1 cellular context compared by ENCODE assay signal in the genomic region with DNA sequence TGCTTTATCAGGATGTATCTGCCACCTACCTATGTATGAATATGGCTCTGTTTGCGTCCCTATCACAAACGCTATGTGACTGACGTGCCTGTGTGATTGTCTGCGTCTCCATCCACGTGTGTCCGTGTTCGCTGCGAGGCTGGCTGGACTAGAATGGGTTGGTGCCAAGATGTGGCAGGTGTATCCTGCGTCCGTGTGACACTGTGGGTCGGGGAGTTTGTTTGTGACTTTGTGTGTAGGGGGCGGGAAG.
TF ChIP-seq lines count a peak whose summit lies in the region.

No MANE protein-coding gene starts in this region.

TF ChIP-seq in GM23338, 12 proteins besides CTCF, POLR2A, EP300 and RAD21 (continued from another document):
- TF ChIP-seq, protein P1, sequence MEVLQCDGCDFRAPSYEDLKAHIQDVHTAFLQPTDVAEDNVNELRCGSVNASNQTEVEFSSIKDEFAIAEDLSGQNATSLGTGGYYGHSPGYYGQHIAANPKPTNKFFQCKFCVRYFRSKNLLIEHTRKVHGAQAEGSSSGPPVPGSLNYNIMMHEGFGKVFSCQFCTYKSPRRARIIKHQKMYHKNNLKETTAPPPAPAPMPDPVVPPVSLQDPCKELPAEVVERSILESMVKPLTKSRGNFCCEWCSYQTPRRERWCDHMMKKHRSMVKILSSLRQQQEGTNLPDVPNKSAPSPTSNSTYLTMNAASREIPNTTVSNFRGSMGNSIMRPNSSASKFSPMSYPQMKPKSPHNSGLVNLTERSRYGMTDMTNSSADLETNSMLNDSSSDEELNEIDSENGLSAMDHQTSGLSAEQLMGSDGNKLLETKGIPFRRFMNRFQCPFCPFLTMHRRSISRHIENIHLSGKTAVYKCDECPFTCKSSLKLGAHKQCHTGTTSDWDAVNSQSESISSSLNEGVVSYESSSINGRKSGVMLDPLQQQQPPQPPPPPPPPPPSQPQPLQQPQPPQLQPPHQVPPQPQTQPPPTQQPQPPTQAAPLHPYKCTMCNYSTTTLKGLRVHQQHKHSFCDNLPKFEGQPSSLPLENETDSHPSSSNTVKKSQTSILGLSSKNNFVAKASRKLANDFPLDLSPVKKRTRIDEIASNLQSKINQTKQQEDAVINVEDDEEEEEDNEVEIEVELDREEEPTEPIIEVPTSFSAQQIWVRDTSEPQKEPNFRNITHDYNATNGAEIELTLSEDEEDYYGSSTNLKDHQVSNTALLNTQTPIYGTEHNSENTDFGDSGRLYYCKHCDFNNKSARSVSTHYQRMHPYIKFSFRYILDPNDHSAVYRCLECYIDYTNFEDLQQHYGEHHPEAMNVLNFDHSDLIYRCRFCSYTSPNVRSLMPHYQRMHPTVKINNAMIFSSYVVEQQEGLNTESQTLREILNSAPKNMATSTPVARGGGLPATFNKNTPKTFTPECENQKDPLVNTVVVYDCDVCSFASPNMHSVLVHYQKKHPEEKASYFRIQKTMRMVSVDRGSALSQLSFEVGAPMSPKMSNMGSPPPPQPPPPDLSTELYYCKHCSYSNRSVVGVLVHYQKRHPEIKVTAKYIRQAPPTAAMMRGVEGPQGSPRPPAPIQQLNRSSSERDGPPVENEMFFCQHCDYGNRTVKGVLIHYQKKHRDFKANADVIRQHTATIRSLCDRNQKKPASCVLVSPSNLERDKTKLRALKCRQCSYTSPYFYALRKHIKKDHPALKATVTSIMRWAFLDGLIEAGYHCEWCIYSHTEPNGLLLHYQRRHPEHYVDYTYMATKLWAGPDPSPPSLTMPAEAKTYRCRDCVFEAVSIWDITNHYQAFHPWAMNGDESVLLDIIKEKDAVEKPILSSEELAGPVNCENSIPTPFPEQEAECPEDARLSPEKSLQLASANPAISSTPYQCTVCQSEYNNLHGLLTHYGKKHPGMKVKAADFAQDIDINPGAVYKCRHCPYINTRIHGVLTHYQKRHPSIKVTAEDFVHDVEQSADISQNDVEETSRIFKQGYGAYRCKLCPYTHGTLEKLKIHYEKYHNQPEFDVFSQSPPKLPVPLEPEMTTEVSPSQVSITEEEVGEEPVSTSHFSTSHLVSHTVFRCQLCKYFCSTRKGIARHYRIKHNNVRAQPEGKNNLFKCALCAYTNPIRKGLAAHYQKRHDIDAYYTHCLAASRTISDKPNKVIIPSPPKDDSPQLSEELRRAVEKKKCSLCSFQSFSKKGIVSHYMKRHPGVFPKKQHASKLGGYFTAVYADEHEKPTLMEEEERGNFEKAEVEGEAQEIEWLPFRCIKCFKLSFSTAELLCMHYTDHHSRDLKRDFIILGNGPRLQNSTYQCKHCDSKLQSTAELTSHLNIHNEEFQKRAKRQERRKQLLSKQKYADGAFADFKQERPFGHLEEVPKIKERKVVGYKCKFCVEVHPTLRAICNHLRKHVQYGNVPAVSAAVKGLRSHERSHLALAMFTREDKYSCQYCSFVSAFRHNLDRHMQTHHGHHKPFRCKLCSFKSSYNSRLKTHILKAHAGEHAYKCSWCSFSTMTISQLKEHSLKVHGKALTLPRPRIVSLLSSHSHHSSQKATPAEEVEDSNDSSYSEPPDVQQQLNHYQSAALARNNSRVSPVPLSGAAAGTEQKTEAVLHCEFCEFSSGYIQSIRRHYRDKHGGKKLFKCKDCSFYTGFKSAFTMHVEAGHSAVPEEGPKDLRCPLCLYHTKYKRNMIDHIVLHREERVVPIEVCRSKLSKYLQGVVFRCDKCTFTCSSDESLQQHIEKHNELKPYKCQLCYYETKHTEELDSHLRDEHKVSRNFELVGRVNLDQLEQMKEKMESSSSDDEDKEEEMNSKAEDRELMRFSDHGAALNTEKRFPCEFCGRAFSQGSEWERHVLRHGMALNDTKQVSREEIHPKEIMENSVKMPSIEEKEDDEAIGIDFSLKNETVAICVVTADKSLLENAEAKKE (CRISPR knock-in tag; IDR thresholded peaks at IDR 0.05): no peak
- TF ChIP-seq CREB1 (CRISPR knock-in tag; IDR thresholded peaks at IDR 0.05; ENCODE audit: low read depth) (no peak), NANOG (IDR thresholded peaks at IDR 0.05; ENCODE audit: borderline replicate concordance) (no peak), ZNF114 (CRISPR knock-in tag; IDR thresholded peaks at IDR 0.05) (no peak)
